In genomic region chr19:38497907-38498306, GRCh38 we compare ENCODE assay signal across 19 cellular contexts.
"Had no signal": no experiment of that assay in that cellular context is flagged by ENCODE, and none has a peak within 500 bp of the region (broad histone marks: within the 10 kb centered on the region; RNA-seq: fewer than 3 reads in every experiment).

No MANE protein-coding gene starts in this region.

- H3K27me3 ChIP-seq: dorsolateral prefrontal cortex, right lobe of liver, tibial nerve, upper lobe of right lung, vagina had no signal

- FAIRE-seq: islet of Langerhans had no signal

- H3K9me3 ChIP-seq: heart right ventricle, psoas muscle, right lobe of liver, tibial nerve, upper lobe of right lung, vagina had no signal

- ATAC-seq: right lobe of liver; stimulated activated effector memory CD8-positive, alpha-beta T cell treated with anti-CD3 and anti-CD28 coated beads, Interleukin-12 subunit alpha, Interleukin-12 subunit beta, amount 100 ng/mL, for 72 hours; upper lobe of right lung had no signal

- H3K9me3 Mint-ChIP-seq: naive B cell; nephron progenitor cell; stimulated activated effector memory CD8-positive, alpha-beta T cell treated with anti-CD3 and anti-CD28 coated beads, Interleukin-12 subunit alpha, Interleukin-12 subunit beta, amount 100 ng/mL, for 72 hours; stimulated activated naive CD8-positive, alpha-beta T cell treated with anti-CD3 and anti-CD28 coated beads, Interleukin-15, Interleukin-2, amounts not matched to agents 100 ng/mL and 50 ng/mL, for 24 hours had no signal

- H3K36me3 Mint-ChIP-seq: naive B cell had no signal

- H3K27ac ChIP-seq: dorsolateral prefrontal cortex, heart right ventricle, right lobe of liver, tibial nerve, upper lobe of right lung, vagina had no signal

- H3K27me3 Mint-ChIP-seq: stimulated activated naive CD8-positive, alpha-beta T cell treated with anti-CD3 and anti-CD28 coated beads, Interleukin-15, Interleukin-2, amounts not matched to agents 100 ng/mL and 50 ng/mL, for 24 hours had no signal

- H3K4me1 Mint-ChIP-seq: nephron progenitor cell; stimulated activated effector memory CD8-positive, alpha-beta T cell treated with anti-CD3 and anti-CD28 coated beads, Interleukin-12 subunit alpha, Interleukin-12 subunit beta, amount 100 ng/mL, for 72 hours had no signal

- DNase-seq: dorsolateral prefrontal cortex; effector CD8-positive, alpha-beta T cell; foreskin melanocyte; heart right ventricle; kidney glomerular epithelial cell; mesendoderm; naive B cell; nephron progenitor cell; psoas muscle; retina; right lobe of liver; stimulated activated CD4-positive, alpha-beta T cell treated with anti-CD3 and anti-CD28 coated beads, Interleukin-4, amount 100 ng/mL, for 1 hour; stimulated activated CD8-positive, alpha-beta memory T cell treated with anti-CD3 and anti-CD28 coated beads, Interleukin-4, amount 100 ng/mL, for 48 hours; upper lobe of right lung had no signal

- H3K4me1 ChIP-seq: heart right ventricle, psoas muscle, right lobe of liver, tibial nerve, upper lobe of right lung, vagina had no signal

- H3K36me3 ChIP-seq: heart right ventricle, right lobe of liver, tibial nerve, upper lobe of right lung, vagina had no signal

- H3K27ac Mint-ChIP-seq: naive B cell; nephron progenitor cell; stimulated activated effector memory CD8-positive, alpha-beta T cell treated with anti-CD3 and anti-CD28 coated beads, Interleukin-12 subunit alpha, Interleukin-12 subunit beta, amount 100 ng/mL, for 72 hours; stimulated activated naive CD8-positive, alpha-beta T cell treated with anti-CD3 and anti-CD28 coated beads, Interleukin-15, Interleukin-2, amounts not matched to agents 100 ng/mL and 50 ng/mL, for 24 hours had no signal

- H3K4me3 ChIP-seq: dorsolateral prefrontal cortex, psoas muscle, right lobe of liver, tibial nerve, upper lobe of right lung, vagina had no signal

- H3K4me3 Mint-ChIP-seq: naive B cell; nephron progenitor cell; stimulated activated effector memory CD8-positive, alpha-beta T cell treated with anti-CD3 and anti-CD28 coated beads, Interleukin-12 subunit alpha, Interleukin-12 subunit beta, amount 100 ng/mL, for 72 hours; stimulated activated naive CD8-positive, alpha-beta T cell treated with anti-CD3 and anti-CD28 coated beads, Interleukin-15, Interleukin-2, amounts not matched to agents 100 ng/mL and 50 ng/mL, for 24 hours had no signal
